ENCODE assay signal across 1 cellular context in the genomic region with DNA sequence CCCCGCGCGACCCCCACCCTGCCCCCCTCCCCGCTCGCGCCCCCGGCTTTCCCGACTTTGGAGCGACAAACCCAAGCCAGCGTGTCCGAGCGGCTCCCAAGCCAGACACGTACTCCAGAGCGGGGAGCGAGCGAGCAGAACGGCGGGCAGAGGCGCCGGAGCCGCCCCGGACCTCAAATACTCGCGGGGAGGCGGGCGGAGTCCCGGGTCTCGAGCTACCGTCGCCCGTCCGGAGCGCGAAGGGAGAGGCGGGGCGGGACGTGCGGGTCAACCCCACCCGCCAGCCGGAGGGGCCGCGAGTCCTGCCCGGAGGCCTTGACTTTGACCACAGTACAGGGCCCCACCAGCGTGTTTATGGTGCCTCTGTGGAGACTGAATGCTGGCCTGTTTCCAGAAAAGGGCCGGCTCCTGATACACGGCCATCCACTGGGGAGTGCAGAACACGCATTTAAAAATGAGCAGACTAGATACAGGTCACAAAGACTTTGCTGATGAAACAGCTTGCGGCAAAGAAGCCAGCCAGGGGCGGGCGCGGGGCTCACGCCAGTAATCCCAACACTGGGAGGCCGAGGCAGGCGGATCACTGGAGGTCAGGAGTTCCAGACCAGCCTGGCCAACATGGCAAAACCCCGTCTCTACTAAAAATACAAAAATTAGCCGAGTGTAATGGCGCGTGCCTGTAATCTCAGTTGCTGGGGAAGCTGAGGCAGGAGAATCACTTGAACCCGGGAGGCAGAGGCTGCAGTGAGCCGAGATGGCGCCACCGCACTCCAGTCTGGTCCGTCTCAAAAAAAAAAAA.
TF ChIP-seq lines count a peak whose summit lies in the region.

A gene (minus strand): TSS at position 148 of the 799 bp plus-strand sequence. CDS start 12,235 bp downstream, outside the sequence.

TF ChIP-seq in HepG2, 621 proteins besides CTCF, POLR2A, EP300 and RAD21 (continued from another document and continues in another):
- TF ChIP-seq ZNF432 (CRISPR knock-in tag; IDR thresholded peaks at IDR 0.05; ENCODE audit: borderline replicate concordance) (no peak), ZNF30 (CRISPR knock-in tag; IDR thresholded peaks at IDR 0.05) (peak; percentile 82; the same call in 1 of the 2 replicates), KDM4B (CRISPR knock-in tag; IDR thresholded peaks at IDR 0.05) (no peak), MAFG (CRISPR knock-in tag; IDR thresholded peaks at IDR 0.05) (no peak), PHF20 (CRISPR knock-in tag; IDR thresholded peaks at IDR 0.05) (peak; percentile 58; the same call in 1 of the 2 replicates), MATR3 (CRISPR knock-in tag; IDR thresholded peaks at IDR 0.05) (no peak), ZNF350 (CRISPR knock-in tag; IDR thresholded peaks at IDR 0.05; ENCODE audit: borderline replicate concordance, low read depth) (peak; percentile 86), ISL2 (CRISPR knock-in tag; IDR thresholded peaks at IDR 0.05) (peak; percentile 76; the same call in 1 of the 2 replicates), ZNF747 (CRISPR knock-in tag; IDR thresholded peaks at IDR 0.05; ENCODE audit: borderline replicate concordance) (peak; percentile 59; the same call in 1 of the 2 replicates), IRX3 (CRISPR knock-in tag; IDR thresholded peaks at IDR 0.05; ENCODE audit: borderline replicate concordance, low read depth) (no peak), ONECUT2 (CRISPR knock-in tag; IDR thresholded peaks at IDR 0.05) (no peak), ZKSCAN1 (IDR thresholded peaks at IDR 0.05; ENCODE audit: low read length) (no peak), ZNF605 (CRISPR knock-in tag; IDR thresholded peaks at IDR 0.05) (peak; percentile 83; the same call in 1 of the 2 replicates), ETV5 (CRISPR knock-in tag; IDR thresholded peaks at IDR 0.05; ENCODE audit: borderline replicate concordance) (peak; percentile 33; the same call in 1 of the 2 replicates), ZNF558 (CRISPR knock-in tag; IDR thresholded peaks at IDR 0.05; ENCODE audit: borderline replicate concordance) (peak; percentile 80; the same call in 1 of the 2 replicates), PTBP1 (IDR thresholded peaks at IDR 0.05; ENCODE audit: low read depth, low read length, poor library complexity, severe bottlenecking) (no peak), CHD4 (IDR thresholded peaks at IDR 0.05; ENCODE audit: borderline replicate concordance, low read length) (no peak), ZSCAN12 (CRISPR knock-in tag; IDR thresholded peaks at IDR 0.05) (no peak), KLF6 (CRISPR knock-in tag; IDR thresholded peaks at IDR 0.05) (0 out of 2 replicates have a peak, but pooled peaks have one; percentile 57), FIP1L1 (IDR thresholded peaks at IDR 0.05; ENCODE audit: borderline replicate concordance, insufficient read depth, low read depth, low read length) (no peak), ZNF292 (CRISPR knock-in tag; IDR thresholded peaks at IDR 0.05; ENCODE audit: borderline replicate concordance, low read depth) (0 out of 2 replicates have a peak, but pooled peaks have one; percentile 69), FLYWCH1 (CRISPR knock-in tag; IDR thresholded peaks at IDR 0.05) (0 out of 2 replicates have a peak, but pooled peaks have one; percentile 9), ZNF616 (CRISPR knock-in tag; IDR thresholded peaks at IDR 0.05; ENCODE audit: low read depth) (no peak), CEBPG (CRISPR knock-in tag; IDR thresholded peaks at IDR 0.05) (peak; percentile 39), ZNF562 (CRISPR knock-in tag; IDR thresholded peaks at IDR 0.05; ENCODE audit: borderline replicate concordance) (no peak), ZNF343 (CRISPR knock-in tag; IDR thresholded peaks at IDR 0.05) (peak; percentile 70; the same call in 1 of the 2 replicates), ZFP36 (IDR thresholded peaks at IDR 0.05; ENCODE audit: borderline replicate concordance, low read depth, low read length, partially characterized antibody) (no peak), ZNF703 (CRISPR knock-in tag; IDR thresholded peaks at IDR 0.05; ENCODE audit: borderline replicate concordance) (peak; percentile 20; the same call in 1 of the 2 replicates), ZNF530 (CRISPR knock-in tag; IDR thresholded peaks at IDR 0.05; ENCODE audit: low read depth) (no peak), ZNF790 (CRISPR knock-in tag; IDR thresholded peaks at IDR 0.05; ENCODE audit: borderline replicate concordance) (peak; percentile 27; the same call in 1 of the 2 replicates), TP53 (CRISPR knock-in tag; conservative IDR thresholded peaks at IDR 0.05) (no peak), PHF21A (CRISPR knock-in tag; IDR thresholded peaks at IDR 0.05) (peak; percentile 88), ZNF33A (CRISPR knock-in tag; IDR thresholded peaks at IDR 0.05; ENCODE audit: borderline replicate concordance) (0 out of 2 replicates have a peak, but pooled peaks have one; percentile 26), ZNF652 (CRISPR knock-in tag; IDR thresholded peaks at IDR 0.05; ENCODE audit: borderline replicate concordance, low read depth) (no peak), MBD4 (IDR thresholded peaks at IDR 0.05; ENCODE audit: borderline replicate concordance, low read length) (no peak), SNRNP70 (IDR thresholded peaks at IDR 0.05; ENCODE audit: low read depth, low read length) (no peak), IKZF4 (CRISPR knock-in tag; IDR thresholded peaks at IDR 0.05; ENCODE audit: borderline replicate concordance, low read depth, not compliant biosample characterization) (no peak), RFX5 (IDR thresholded peaks at IDR 0.05; ENCODE audit: low read depth, low read length) (no peak)
- TF ChIP-seq, protein P1, sequence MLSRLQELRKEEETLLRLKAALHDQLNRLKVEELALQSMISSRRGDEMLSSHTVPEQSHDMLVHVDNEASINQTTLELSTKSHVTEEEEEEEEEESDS (CRISPR knock-in tag; IDR thresholded peaks at IDR 0.05; ENCODE audit: borderline replicate concordance): no peak
- TF ChIP-seq, protein P2, sequence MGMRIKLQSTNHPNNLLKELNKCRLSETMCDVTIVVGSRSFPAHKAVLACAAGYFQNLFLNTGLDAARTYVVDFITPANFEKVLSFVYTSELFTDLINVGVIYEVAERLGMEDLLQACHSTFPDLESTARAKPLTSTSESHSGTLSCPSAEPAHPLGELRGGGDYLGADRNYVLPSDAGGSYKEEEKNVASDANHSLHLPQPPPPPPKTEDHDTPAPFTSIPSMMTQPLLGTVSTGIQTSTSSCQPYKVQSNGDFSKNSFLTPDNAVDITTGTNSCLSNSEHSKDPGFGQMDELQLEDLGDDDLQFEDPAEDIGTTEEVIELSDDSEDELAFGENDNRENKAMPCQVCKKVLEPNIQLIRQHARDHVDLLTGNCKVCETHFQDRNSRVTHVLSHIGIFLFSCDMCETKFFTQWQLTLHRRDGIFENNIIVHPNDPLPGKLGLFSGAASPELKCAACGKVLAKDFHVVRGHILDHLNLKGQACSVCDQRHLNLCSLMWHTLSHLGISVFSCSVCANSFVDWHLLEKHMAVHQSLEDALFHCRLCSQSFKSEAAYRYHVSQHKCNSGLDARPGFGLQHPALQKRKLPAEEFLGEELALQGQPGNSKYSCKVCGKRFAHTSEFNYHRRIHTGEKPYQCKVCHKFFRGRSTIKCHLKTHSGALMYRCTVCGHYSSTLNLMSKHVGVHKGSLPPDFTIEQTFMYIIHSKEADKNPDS (CRISPR knock-in tag; IDR thresholded peaks at IDR 0.05): no peak
- TF ChIP-seq, protein P3, sequence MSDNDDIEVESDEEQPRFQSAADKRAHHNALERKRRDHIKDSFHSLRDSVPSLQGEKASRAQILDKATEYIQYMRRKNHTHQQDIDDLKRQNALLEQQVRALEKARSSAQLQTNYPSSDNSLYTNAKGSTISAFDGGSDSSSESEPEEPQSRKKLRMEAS (IDR thresholded peaks at IDR 0.05): peak; percentile 31
- TF ChIP-seq, protein P4, sequence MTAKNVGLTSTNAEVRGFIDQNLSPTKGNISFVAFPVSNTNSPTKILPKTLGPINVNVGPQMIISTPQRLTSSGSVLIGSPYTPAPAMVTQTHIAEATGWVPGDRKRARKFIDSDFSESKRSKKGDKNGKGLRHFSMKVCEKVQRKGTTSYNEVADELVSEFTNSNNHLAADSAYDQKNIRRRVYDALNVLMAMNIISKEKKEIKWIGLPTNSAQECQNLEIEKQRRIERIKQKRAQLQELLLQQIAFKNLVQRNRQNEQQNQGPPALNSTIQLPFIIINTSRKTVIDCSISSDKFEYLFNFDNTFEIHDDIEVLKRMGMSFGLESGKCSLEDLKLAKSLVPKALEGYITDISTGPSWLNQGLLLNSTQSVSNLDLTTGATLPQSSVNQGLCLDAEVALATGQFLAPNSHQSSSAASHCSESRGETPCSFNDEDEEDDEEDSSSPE (CRISPR knock-in tag; IDR thresholded peaks at IDR 0.05): peak; percentile 36
- TF ChIP-seq, protein P5, sequence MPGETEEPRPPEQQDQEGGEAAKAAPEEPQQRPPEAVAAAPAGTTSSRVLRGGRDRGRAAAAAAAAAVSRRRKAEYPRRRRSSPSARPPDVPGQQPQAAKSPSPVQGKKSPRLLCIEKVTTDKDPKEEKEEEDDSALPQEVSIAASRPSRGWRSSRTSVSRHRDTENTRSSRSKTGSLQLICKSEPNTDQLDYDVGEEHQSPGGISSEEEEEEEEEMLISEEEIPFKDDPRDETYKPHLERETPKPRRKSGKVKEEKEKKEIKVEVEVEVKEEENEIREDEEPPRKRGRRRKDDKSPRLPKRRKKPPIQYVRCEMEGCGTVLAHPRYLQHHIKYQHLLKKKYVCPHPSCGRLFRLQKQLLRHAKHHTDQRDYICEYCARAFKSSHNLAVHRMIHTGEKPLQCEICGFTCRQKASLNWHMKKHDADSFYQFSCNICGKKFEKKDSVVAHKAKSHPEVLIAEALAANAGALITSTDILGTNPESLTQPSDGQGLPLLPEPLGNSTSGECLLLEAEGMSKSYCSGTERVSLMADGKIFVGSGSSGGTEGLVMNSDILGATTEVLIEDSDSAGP (CRISPR knock-in tag; IDR thresholded peaks at IDR 0.05; ENCODE audit: borderline replicate concordance): peak; percentile 79; the same call in 1 of the 2 replicates
- TF ChIP-seq, protein P6, sequence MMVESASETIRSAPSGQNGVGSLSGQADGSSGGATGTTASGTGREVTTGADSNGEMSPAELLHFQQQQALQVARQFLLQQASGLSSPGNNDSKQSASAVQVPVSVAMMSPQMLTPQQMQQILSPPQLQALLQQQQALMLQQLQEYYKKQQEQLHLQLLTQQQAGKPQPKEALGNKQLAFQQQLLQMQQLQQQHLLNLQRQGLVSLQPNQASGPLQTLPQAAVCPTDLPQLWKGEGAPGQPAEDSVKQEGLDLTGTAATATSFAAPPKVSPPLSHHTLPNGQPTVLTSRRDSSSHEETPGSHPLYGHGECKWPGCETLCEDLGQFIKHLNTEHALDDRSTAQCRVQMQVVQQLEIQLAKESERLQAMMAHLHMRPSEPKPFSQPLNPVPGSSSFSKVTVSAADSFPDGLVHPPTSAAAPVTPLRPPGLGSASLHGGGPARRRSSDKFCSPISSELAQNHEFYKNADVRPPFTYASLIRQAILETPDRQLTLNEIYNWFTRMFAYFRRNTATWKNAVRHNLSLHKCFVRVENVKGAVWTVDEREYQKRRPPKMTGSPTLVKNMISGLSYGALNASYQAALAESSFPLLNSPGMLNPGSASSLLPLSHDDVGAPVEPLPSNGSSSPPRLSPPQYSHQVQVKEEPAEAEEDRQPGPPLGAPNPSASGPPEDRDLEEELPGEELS (CRISPR knock-in tag; IDR thresholded peaks at IDR 0.05): peak; percentile 65
- TF ChIP-seq, protein P7, sequence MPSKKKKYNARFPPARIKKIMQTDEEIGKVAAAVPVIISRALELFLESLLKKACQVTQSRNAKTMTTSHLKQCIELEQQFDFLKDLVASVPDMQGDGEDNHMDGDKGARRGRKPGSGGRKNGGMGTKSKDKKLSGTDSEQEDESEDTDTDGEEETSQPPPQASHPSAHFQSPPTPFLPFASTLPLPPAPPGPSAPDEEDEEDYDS (CRISPR knock-in tag; IDR thresholded peaks at IDR 0.05): peak; percentile 63; the same call in 1 of the 2 replicates
- TF ChIP-seq, protein P8, sequence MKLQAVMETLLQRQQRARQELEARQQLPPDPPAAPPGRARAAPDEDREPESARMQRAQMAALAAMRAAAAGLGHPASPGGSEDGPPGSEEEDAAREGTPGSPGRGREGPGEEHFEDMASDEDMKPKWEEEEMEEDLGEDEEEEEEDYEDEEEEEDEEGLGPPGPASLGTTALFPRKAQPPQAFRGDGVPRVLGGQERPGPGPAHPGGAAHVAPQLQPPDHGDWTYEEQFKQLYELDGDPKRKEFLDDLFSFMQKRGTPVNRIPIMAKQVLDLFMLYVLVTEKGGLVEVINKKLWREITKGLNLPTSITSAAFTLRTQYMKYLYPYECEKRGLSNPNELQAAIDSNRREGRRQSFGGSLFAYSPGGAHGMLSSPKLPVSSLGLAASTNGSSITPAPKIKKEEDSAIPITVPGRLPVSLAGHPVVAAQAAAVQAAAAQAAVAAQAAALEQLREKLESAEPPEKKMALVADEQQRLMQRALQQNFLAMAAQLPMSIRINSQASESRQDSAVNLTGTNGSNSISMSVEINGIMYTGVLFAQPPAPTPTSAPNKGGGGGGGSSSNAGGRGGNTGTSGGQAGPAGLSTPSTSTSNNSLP (IDR thresholded peaks at IDR 0.05; ENCODE audit: low read depth, low read length): no peak
- TF ChIP-seq, protein P9, sequence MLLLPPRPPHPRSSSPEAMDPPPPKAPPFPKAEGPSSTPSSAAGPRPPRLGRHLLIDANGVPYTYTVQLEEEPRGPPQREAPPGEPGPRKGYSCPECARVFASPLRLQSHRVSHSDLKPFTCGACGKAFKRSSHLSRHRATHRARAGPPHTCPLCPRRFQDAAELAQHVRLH (CRISPR knock-in tag; IDR thresholded peaks at IDR 0.05; ENCODE audit: borderline replicate concordance, low read depth): peak; percentile 52; the same call in 1 of the 2 replicates
- TF ChIP-seq, protein P10, sequence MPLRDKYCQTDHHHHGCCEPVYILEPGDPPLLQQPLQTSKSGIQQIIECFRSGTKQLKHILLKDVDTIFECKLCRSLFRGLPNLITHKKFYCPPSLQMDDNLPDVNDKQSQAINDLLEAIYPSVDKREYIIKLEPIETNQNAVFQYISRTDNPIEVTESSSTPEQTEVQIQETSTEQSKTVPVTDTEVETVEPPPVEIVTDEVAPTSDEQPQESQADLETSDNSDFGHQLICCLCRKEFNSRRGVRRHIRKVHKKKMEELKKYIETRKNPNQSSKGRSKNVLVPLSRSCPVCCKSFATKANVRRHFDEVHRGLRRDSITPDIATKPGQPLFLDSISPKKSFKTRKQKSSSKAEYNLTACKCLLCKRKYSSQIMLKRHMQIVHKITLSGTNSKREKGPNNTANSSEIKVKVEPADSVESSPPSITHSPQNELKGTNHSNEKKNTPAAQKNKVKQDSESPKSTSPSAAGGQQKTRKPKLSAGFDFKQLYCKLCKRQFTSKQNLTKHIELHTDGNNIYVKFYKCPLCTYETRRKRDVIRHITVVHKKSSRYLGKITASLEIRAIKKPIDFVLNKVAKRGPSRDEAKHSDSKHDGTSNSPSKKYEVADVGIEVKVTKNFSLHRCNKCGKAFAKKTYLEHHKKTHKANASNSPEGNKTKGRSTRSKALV (CRISPR knock-in tag; IDR thresholded peaks at IDR 0.05): no peak
